18 cellular contexts compared by ENCODE assay signal in genomic region chr11:9842923-9843322, GRCh38.
"Had no signal": no experiment of that assay in that cellular context is flagged by ENCODE, and none has a peak within 500 bp of the region (broad histone marks: within the 10 kb centered on the region; RNA-seq: fewer than 3 reads in every experiment).

No MANE protein-coding gene starts in this region.

- H3K4me3 Mint-ChIP-seq: activated T-cell treated with anti-CD3 and anti-CD28 coated beads, Interleukin-2, amount 50 U/mL, for 4 hours; naive B cell; WTC11 had no signal

- H3K9me3 Mint-ChIP-seq: activated T-cell treated with anti-CD3 and anti-CD28 coated beads, Interleukin-2, amount 50 U/mL, for 4 hours; naive B cell; WTC11 had no signal

- ATAC-seq: activated T-cell treated with anti-CD3 and anti-CD28 coated beads, Interleukin-2, amount 50 U/mL, for 4 hours; gastrocnemius medialis; WTC11 had no signal

- H3K27me3 Mint-ChIP-seq: naive B cell had no signal

- DNase-seq: activated CD4-positive, alpha-beta T cell treated with anti-CD3 and anti-CD28 coated beads for 4 hours; activated CD8-positive, alpha-beta memory T cell treated with anti-CD3 and anti-CD28 coated beads, Interleukin-2, amount 50 U/mL, for 4 hours; activated T-cell treated with anti-CD3 and anti-CD28 coated beads, Interleukin-2, amount 50 U/mL, for 4 hours; effector CD4-positive, alpha-beta T cell; gastrocnemius medialis; head of caudate nucleus; kidney glomerular epithelial cell; left ventricle myocardium inferior; mammary epithelial cell; naive B cell; stimulated activated naive CD4-positive, alpha-beta T cell; substantia nigra; SW 1271; tibial artery had no signal

- H3K4me1 ChIP-seq: gastrocnemius medialis, left ventricle myocardium inferior, tibial artery had no signal

- H3K27ac ChIP-seq: gastrocnemius medialis, left ventricle myocardium inferior, tibial artery had no signal

- H3K4me3 ChIP-seq: gastrocnemius medialis, left ventricle myocardium inferior, tibial artery had no signal

- H3K27me3 ChIP-seq: gastrocnemius medialis, tibial artery had no signal

- FAIRE-seq: astrocyte, TTC549, urothelium cell line had no signal

- H3K27ac Mint-ChIP-seq: WTC11 had no signal

- H3K9me3 ChIP-seq: gastrocnemius medialis, left ventricle myocardium inferior, tibial artery had no signal
